In genomic region chr4:82293304-82293703, GRCh38 we compare ENCODE assay signal across 9 cellular contexts.
DNase-seq lines count a peak whose midpoint lies in the region; ATAC-seq and TF ChIP-seq lines count a peak whose summit lies in the region.
"Had no signal": no experiment of that assay in that cellular context is flagged by ENCODE, and none has a peak within 500 bp of the region (broad histone marks: within the 10 kb centered on the region; RNA-seq: fewer than 3 reads in every experiment).

No MANE protein-coding gene starts in this region.

- no peak for DNase-seq in activated CD4-positive, CD25-positive, alpha-beta regulatory T cell (lab: John Stamatoyannopoulos, UW)
- DNase-seq in LHCN-M2 (ENCODE audit: low read depth) (peak; percentile 1), myocyte (ENCODE audit: low read depth) (peak; percentile 10), NCI-H510A (lab: John Stamatoyannopoulos, UW) (no peak), brain microvascular endothelial cell (no peak), AG08395 (ENCODE audit: low spot score) (no peak)

- TF ChIP-seq CTCF in brain microvascular endothelial cell (IDR thresholded peaks at IDR 0.05; ENCODE audit: low read depth, low read length, missing control alignments) = no peak

- no peaks in the 10 kb centered on the region for H3K36me3 ChIP-seq in brain microvascular endothelial cell (replicated peaks)

- no peak overlapping the region for H3K27ac ChIP-seq in brain microvascular endothelial cell
- H3K27ac ChIP-seq: skin epidermis had no signal

- peak; percentile 91 to 97 for ATAC-seq in activated CD4-positive, CD25-positive, alpha-beta regulatory T cell treated with anti-CD3 and anti-CD28 coated beads, Interleukin-2, amount 50 U/mL, for 24 hours
- ATAC-seq in HG02623 (IDR thresholded peaks at IDR 0.05; ENCODE audit: unreplicated experiment) = peak; percentile 100

- H3K27me3 ChIP-seq in brain microvascular endothelial cell (replicated peaks) = no peaks in the 10 kb centered on the region

- H3K4me3 ChIP-seq in brain microvascular endothelial cell (ENCODE audit: low read depth, low read length) = no peak overlapping the region
- H3K4me3 ChIP-seq: skin epidermis had no signal

- in situ Hi-C loops in brain microvascular endothelial cell (cut with HindIII; ENCODE audit: low pct_ligation_motif_present, low sequenced_read_pairs) = no loop called here

Comparison
In these comparisons a context has a peak if more than half of its experiments do, and no peak if none do; other contexts are left out.
1. DNase-seq: peak in LHCN-M2 (single experiment) and myocyte (single experiment); none in activated CD4-positive, CD25-positive, alpha-beta regulatory T cell (0 of 4), NCI-H510A (single experiment), brain microvascular endothelial cell (single experiment) and AG08395 (single experiment).